Comparison of ENCODE assay signal across 21 cellular contexts in genomic region chr7:149450821-149451220, GRCh38. TPM values are rescaled to one million over a fixed set of nuclear protein-coding genes. Genes with fewer than 3 reads are reported as not detected.
A peak's percentile ranks its signal among the peaks of the same experiment; 100 is the strongest.
DNase-seq lines count a peak whose midpoint lies in the region; ATAC-seq and TF ChIP-seq lines count a peak whose summit lies in the region.
"Had no signal": no experiment of that assay in that cellular context is flagged by ENCODE, and none has a peak within 500 bp of the region (broad histone marks: within the 10 kb centered on the region; RNA-seq: fewer than 3 reads in every experiment).

No MANE protein-coding gene starts in this region.

- no peaks in the 10 kb centered on the region for H3K9me3 ChIP-seq in T-helper 17 cell (ENCODE audit: control insufficient read depth, low read length, poor library complexity, severe bottlenecking)
- H3K9me3 ChIP-seq in endodermal cell (ENCODE audit: control insufficient read depth, low read length), result no peaks in the 10 kb centered on the region
- H3K9me3 ChIP-seq: Caco-2 had no signal

- peaks cover 3% of the 10 kb centered on the region for H3K4me1 Mint-ChIP-seq in activated CD8-positive, alpha-beta memory T cell treated with anti-CD3 and anti-CD28 coated beads, Interleukin-2, amount 10 ng/mL, durations not matched to agents 7 days and 5 days
- H3K4me1 Mint-ChIP-seq in T-helper 17 cell (peaks cover 13% of the 10 kb centered on the region), endodermal cell (no peaks in the 10 kb centered on the region)
- H3K4me1 Mint-ChIP-seq: B cell had no signal

- H3K27ac Mint-ChIP-seq in activated CD8-positive, alpha-beta memory T cell treated with anti-CD3 and anti-CD28 coated beads, Interleukin-2, amount 10 ng/mL, durations not matched to agents 7 days and 5 days, result no peak overlapping the region
- H3K27ac Mint-ChIP-seq in T-helper 17 cell (peak overlapping the region; percentile 14), endodermal cell (peak overlapping the region; percentile 31)
- H3K27ac Mint-ChIP-seq: B cell; CD8-positive, alpha-beta T cell had no signal

- H3K4me1 ChIP-seq in endodermal cell (ENCODE audit: control insufficient read depth, insufficient read depth, low read length), result no peaks in the 10 kb centered on the region
- H3K4me1 ChIP-seq in mesendoderm (ENCODE audit: control insufficient read depth, low read depth, low read length), result no peaks in the 10 kb centered on the region
- H3K4me1 ChIP-seq: Caco-2 had no signal

- CTCF ChIA-PET in activated CD8-positive, alpha-beta memory T cell treated with anti-CD3 and anti-CD28 coated beads, Interleukin-2, amount 10 ng/mL, durations not matched to agents 7 days and 5 days (lab: Charles Lee), result interaction anchor here (1.4 to 1.7 kb wide), 2 partner anchors 9 to 27 kb away, joined by 4 to 5 read pairs; no protein-coding TSS in a partner anchor

- H3K9ac ChIP-seq in endodermal cell (ENCODE audit: extremely low read depth, low read length, poor library complexity, severe bottlenecking) (no peak overlapping the region), mesendoderm (ENCODE audit: low read length) (no peak overlapping the region)

- H2BK15ac ChIP-seq in mesendoderm (replicated peaks; ENCODE audit: low read depth), result no peak overlapping the region

- H3K27ac ChIP-seq in endodermal cell (ENCODE audit: low read depth, low read length), result no peak overlapping the region
- H3K27ac ChIP-seq in mesendoderm (ENCODE audit: low read depth, low read length), result no peak overlapping the region
- H3K27ac ChIP-seq: C4-2B had no signal

- no peaks in the 10 kb centered on the region for H3K27me3 Mint-ChIP-seq in activated CD8-positive, alpha-beta memory T cell treated with anti-CD3 and anti-CD28 coated beads, Interleukin-2, amount 10 ng/mL, durations not matched to agents 7 days and 5 days
- H3K27me3 Mint-ChIP-seq in T-helper 17 cell, result no peaks in the 10 kb centered on the region
- H3K27me3 Mint-ChIP-seq in endodermal cell (ENCODE audit: insufficient read depth), result no peaks in the 10 kb centered on the region
- H3K27me3 Mint-ChIP-seq: B cell had no signal

- WGBS in endodermal cell (ENCODE audit: insufficient coverage in 1 of 2, insufficient read length in 1 of 2), 2 experiments, result 96% methylated on average over 10 of the region's 10 CpGs; no CpG with 5 or more reads in 1 of the 2 experiments
- WGBS in mesendoderm (ENCODE audit: extremely low coverage, insufficient coverage, low lambda C conversion rate), result no CpG with 5 or more reads among the region's 10 CpGs

- peaks cover 22% of the 10 kb centered on the region for H3K36me3 Mint-ChIP-seq in activated CD8-positive, alpha-beta memory T cell treated with anti-CD3 and anti-CD28 coated beads, Interleukin-2, amount 10 ng/mL, durations not matched to agents 7 days and 5 days
- H3K36me3 Mint-ChIP-seq in T-helper 17 cell (ENCODE audit: low read depth) (peaks cover 20% of the 10 kb centered on the region), endodermal cell (ENCODE audit: low read depth) (peaks cover 62% of the 10 kb centered on the region)

- H3K27me3 ChIP-seq in endodermal cell (ENCODE audit: control insufficient read depth, insufficient read depth, low read length, poor library complexity, severe bottlenecking) (no peaks in the 10 kb centered on the region), mesendoderm (ENCODE audit: insufficient read depth, low read length, poor library complexity) (no peaks in the 10 kb centered on the region)

- H2AK5ac ChIP-seq in mesendoderm (ENCODE audit: low read length), result no peak overlapping the region

- H3K79me1 ChIP-seq in mesendoderm (ENCODE audit: low read length), result no peaks in the 10 kb centered on the region

- H3K56ac ChIP-seq in mesendoderm (ENCODE audit: low read length), result no peak overlapping the region

- H3K4me2 ChIP-seq in mesendoderm (ENCODE audit: low read length), result no peak overlapping the region

- no peaks in the 10 kb centered on the region for H3K9me3 Mint-ChIP-seq in activated CD8-positive, alpha-beta memory T cell treated with anti-CD3 and anti-CD28 coated beads, Interleukin-2, amount 10 ng/mL, durations not matched to agents 7 days and 5 days (ENCODE audit: low read depth)
- no peaks in the 10 kb centered on the region for H3K9me3 Mint-ChIP-seq in endodermal cell
- H3K9me3 Mint-ChIP-seq: CD8-positive, alpha-beta T cell had no signal

- no peak overlapping the region for H3K4me3 Mint-ChIP-seq in activated CD8-positive, alpha-beta memory T cell treated with anti-CD3 and anti-CD28 coated beads, Interleukin-2, amount 10 ng/mL, durations not matched to agents 7 days and 5 days
- no peak overlapping the region for H3K4me3 Mint-ChIP-seq in T-helper 17 cell
- H3K4me3 Mint-ChIP-seq in endodermal cell, result no peak overlapping the region
- H3K4me3 Mint-ChIP-seq: B cell; CD8-positive, alpha-beta T cell had no signal

- TF ChIP-seq CTCF in endodermal cell (conservative IDR thresholded peaks at IDR 0.05), result no peak

- H3K4ac ChIP-seq in mesendoderm (ENCODE audit: low read depth, low read length), result no peak overlapping the region

- H3K4me3 ChIP-seq in endodermal cell (ENCODE audit: low read length), result no peak overlapping the region
- H3K4me3 ChIP-seq in mesendoderm (ENCODE audit: low read length), result no peak overlapping the region

- H2BK120ac ChIP-seq in mesendoderm (ENCODE audit: low read depth, low read length), result no peak overlapping the region

- H3K18ac ChIP-seq in mesendoderm (ENCODE audit: low read length), result no peak overlapping the region

- ATAC-seq in activated CD8-positive, alpha-beta memory T cell treated with anti-CD3 and anti-CD28 coated beads, Interleukin-2, amount 10 ng/mL, durations not matched to agents 7 days and 5 days, result no peak
- ATAC-seq in T-helper 17 cell, result no peak
- ATAC-seq: CD8-positive, alpha-beta T cell; HCT116 had no signal

- H2BK5ac ChIP-seq in mesendoderm (ENCODE audit: low read length), result no peak overlapping the region

- no peak overlapping the region for H3K23ac ChIP-seq in mesendoderm (ENCODE audit: low read length)

- no peak overlapping the region for H4K5ac ChIP-seq in mesendoderm (ENCODE audit: low read length)

- H3K79me2 ChIP-seq in mesendoderm (ENCODE audit: control insufficient read depth, insufficient read depth, low read length), result no peaks in the 10 kb centered on the region

- peaks cover 76% of the 10 kb centered on the region for H3K36me3 ChIP-seq in endodermal cell (ENCODE audit: control insufficient read depth, insufficient read depth, low read length)
- peaks cover 1% of the 10 kb centered on the region for H3K36me3 ChIP-seq in mesendoderm (ENCODE audit: control insufficient read depth, insufficient read depth, low read length)

- DNase-seq in activated CD8-positive, alpha-beta memory T cell treated with anti-CD3 and anti-CD28 coated beads, Interleukin-2, amount 10 ng/mL, durations not matched to agents 7 days and 5 days, result peak; percentile 31
- DNase-seq in activated CD8-positive, alpha-beta memory T cell treated with anti-CD3 and anti-CD28 coated beads, Interleukin-2, amount 50 U/mL, for 4 hours, result no peak
- DNase-seq in T-helper 17 cell (no peak), endodermal cell (peak; percentile 44), ureter (ENCODE audit: low spot score) (peak; percentile 19), mesendoderm (no peak), NCI-H1436 (lab: John Stamatoyannopoulos, UW) (no peak)
- DNase-seq: Caco-2; CD8-positive, alpha-beta T cell; DMS79 treated with DMSO at 0.1 percent for 48 hours; KBM-7; NCI-H1105 treated with DMSO at 0.1 percent for 48 hours; NCI-H1694; NCI-H2029 treated with DMSO at 0.1 percent for 48 hours; NCI-H2227 treated with DMSO at 0.1 percent for 48 hours; NCI-H526 treated with DMSO at 0.1 percent for 48 hours; RPMI8226; SHP77 had no signal

- no peak overlapping the region for H4K8ac ChIP-seq in mesendoderm (ENCODE audit: low read depth, low read length)

RNA-seq across cellular contexts. Expression of gene ZNF777, which starts 10.0 kb away (rescaled TPM):
- 10 to 100 TPM; 12.1 to 15.2 TPM for total RNA-seq in activated CD8-positive, alpha-beta memory T cell treated with anti-CD3 and anti-CD28 coated beads, Interleukin-2, amount 10 ng/mL, durations not matched to agents 7 days and 5 days
- total RNA-seq in T-helper 17 cell, result 10 to 100 TPM; 12.7 to 16.5 TPM
- total RNA-seq in endodermal cell, result 10 to 100 TPM in 1 of 2 donors, 1 to 10 TPM in 1; 9.7 to 11.1 TPM
- 14.3 TPM for polyA plus RNA-seq in endodermal cell (2013, experiment 1 of 2)
- 13.7 TPM for polyA plus RNA-seq in endodermal cell (2013, experiment 2 of 2)
- total RNA-seq in ureter, result 15.1 TPM
- 7.6 TPM for polyA plus RNA-seq in mesendoderm (2013, experiment 1 of 2)
- 7.8 TPM for polyA plus RNA-seq in mesendoderm (2013, experiment 2 of 2)

RNA-seq across cellular contexts. Expression of gene ZNF746, which starts 46.8 kb away (rescaled TPM):
- total RNA-seq in activated CD8-positive, alpha-beta memory T cell treated with anti-CD3 and anti-CD28 coated beads, Interleukin-2, amount 10 ng/mL, durations not matched to agents 7 days and 5 days, result 10 to 100 TPM; 22.1 to 23.9 TPM
- total RNA-seq in T-helper 17 cell, result 10 to 100 TPM; 28.1 to 29.2 TPM
- 10 to 100 TPM; 20.1 to 22.3 TPM for total RNA-seq in endodermal cell
- 12.6 TPM for polyA plus RNA-seq in endodermal cell (2013, experiment 1 of 2)
- 13.3 TPM for polyA plus RNA-seq in endodermal cell (2013, experiment 2 of 2)
- 17.3 TPM for total RNA-seq in ureter
- 8.7 TPM for polyA plus RNA-seq in mesendoderm (2013, experiment 1 of 2)
- polyA plus RNA-seq in mesendoderm (2013, experiment 2 of 2), result 8.9 TPM

Comparison
In these comparisons a context has a peak if more than half of its experiments do, and no peak if none do; other contexts are left out.
1. DNase-seq: peak in activated CD8-positive, alpha-beta memory T cell treated with anti-CD3 and anti-CD28 coated beads, Interleukin-2, amount 10 ng/mL, durations not matched to agents 7 days and 5 days (single experiment), endodermal cell (single experiment) and ureter (single experiment); none in activated CD8-positive, alpha-beta memory T cell treated with anti-CD3 and anti-CD28 coated beads, Interleukin-2, amount 50 U/mL, for 4 hours (single experiment), T-helper 17 cell (0 of 3), mesendoderm (single experiment) and NCI-H1436 (single experiment).